ENCODE assay signal across 9 cellular contexts in genomic region chr11:44862546-44863101, GRCh38.
DNase-seq lines count a peak whose midpoint lies in the region; ATAC-seq and TF ChIP-seq lines count a peak whose summit lies in the region.
"Had no signal": no experiment of that assay in that cellular context is flagged by ENCODE, and none has a peak within 500 bp of the region (broad histone marks: within the 10 kb centered on the region; RNA-seq: fewer than 3 reads in every experiment).

No MANE protein-coding gene starts in this region.

- no peaks in the 10 kb centered on the region for H3K27me3 ChIP-seq in PC-3 (ENCODE audit: low read length)
- no peaks in the 10 kb centered on the region for H3K27me3 ChIP-seq in esophagus (ENCODE audit: control insufficient read depth in 1 of 2, insufficient read depth in 2 of 2, low read length in 2 of 2)

- ATAC-seq in PC-3: no peak
- peak; percentile 2 for ATAC-seq in stimulated activated naive CD8-positive, alpha-beta T cell treated with anti-CD3 and anti-CD28 coated beads, Interleukin-15, Interleukin-2, amounts not matched to agents 100 U/mL and 50 U/mL, for 24 hours

- H3K4me3 Mint-ChIP-seq in T-helper 1 cell treated with Interleukin-12 subunit alpha and Interleukin-12 subunit beta and Interleukin-4 antibody, amounts not matched to agents 30 μg/mL and 1 μg/mL, for 36 hours: peak overlapping the region; percentile 17

- TF ChIP-seq CTCF in PC-3 (conservative IDR thresholded peaks at IDR 0.05; ENCODE audit: low read depth, low read length): no peak

- intact Hi-C loops in PC-3 (cut with micrococcal nuclease): loop anchor here (1.0 kb wide), 1 partner anchor 10 kb away; no protein-coding TSS in a partner anchor

- no peaks in the 10 kb centered on the region for H3K9me2 ChIP-seq in PC-3 (replicated peaks; ENCODE audit: low read length)

- H3F3A ChIP-seq in PC-3 (ENCODE audit: low read length, unreplicated experiment): no peaks in the 10 kb centered on the region

- peaks cover 16% of the 10 kb centered on the region for H3K4me1 ChIP-seq in PC-3 (ENCODE audit: insufficient read depth, low read length)
- peaks cover 3% of the 10 kb centered on the region in 2 donors for H3K4me1 ChIP-seq in esophagus (ENCODE audit: control insufficient read depth in 2 of 2, insufficient read depth in 2 of 2, low read length in 1 of 2)

- H3K79me2 ChIP-seq in PC-3 (ENCODE audit: low read length): no peaks in the 10 kb centered on the region

- H3K9me3 ChIP-seq in PC-3 (ENCODE audit: low read length) (no peaks in the 10 kb centered on the region), esophagus (ENCODE audit: control insufficient read depth in 2 of 2, insufficient read depth in 1 of 2, low read depth in 1 of 2, low read length in 1 of 2) (no peaks in the 10 kb centered on the region)

- peaks cover 7% of the 10 kb centered on the region for H3K36me3 Mint-ChIP-seq in T-helper 1 cell treated with Interleukin-12 subunit alpha and Interleukin-12 subunit beta and Interleukin-4 antibody, amounts not matched to agents 30 μg/mL and 1 μg/mL, for 36 hours (ENCODE audit: low read depth)

- 78 to 79% methylated on average over 5 of the region's 5 CpGs for WGBS in esophagus, 2 donors

- CTCF ChIA-PET in PC-3 (lab: Charles Lee): interaction anchor here (0.6 to 1.0 kb wide), 3 partner anchors 49 to 240 kb away, joined by 3 to 8 read pairs (median 3); no protein-coding TSS in a partner anchor

- H3K9me3 Mint-ChIP-seq in T-helper 1 cell treated with Interleukin-12 subunit alpha and Interleukin-12 subunit beta and Interleukin-4 antibody, amounts not matched to agents 30 μg/mL and 1 μg/mL, for 36 hours: no peaks in the 10 kb centered on the region

- H2AFZ ChIP-seq in PC-3 (ENCODE audit: low read length): no peak overlapping the region

- peaks cover 72% of the 10 kb centered on the region for H3K27me3 Mint-ChIP-seq in T-helper 1 cell treated with Interleukin-12 subunit alpha and Interleukin-12 subunit beta and Interleukin-4 antibody, amounts not matched to agents 30 μg/mL and 1 μg/mL, for 36 hours (ENCODE audit: low read depth)

- H3K27ac ChIP-seq in PC-3 (ENCODE audit: low read length) (no peak overlapping the region), esophagus (ENCODE audit: low read depth in 2 of 2, low read length in 1 of 2) (peak overlapping the region; percentile 61 to 72)

- H4K20me1 ChIP-seq in PC-3 (ENCODE audit: low read length): no peaks in the 10 kb centered on the region

- H3K4me3 ChIP-seq in PC-3 (ENCODE audit: low read length) (no peak overlapping the region), esophagus (ENCODE audit: low read depth in 1 of 2, low read length in 2 of 2) (no peak overlapping the region)

- no TSS peak for BruUV-seq in PC-3 (replicated peaks; lab: Mats Ljungman, UMichigan)

- POLR2A ChIA-PET in PC-3 (lab: Charles Lee; ENCODE audit: unreplicated experiment): interaction anchor here (0.6 kb wide), 1 partner anchor 246 kb away, joined by 3 read pairs; no protein-coding TSS in a partner anchor

- peaks cover 26% of the 10 kb centered on the region for H3K4me1 Mint-ChIP-seq in T-helper 1 cell treated with Interleukin-12 subunit alpha and Interleukin-12 subunit beta and Interleukin-4 antibody, amounts not matched to agents 30 μg/mL and 1 μg/mL, for 36 hours (ENCODE audit: low read depth)

- DNase-seq in T-helper 1 cell (no peak), PC-3 (peak; percentile 22), dedifferentiated amniotic fluid mesenchymal stem cell (ENCODE audit: extremely low spot score) (no peak), GOT3 (lab: John Stamatoyannopoulos, UW) (no peak), UCSD-AML1 (lab: John Stamatoyannopoulos, UW; ENCODE audit: unreplicated experiment) (no peak)
- DNase-seq in stimulated activated naive CD8-positive, alpha-beta T cell treated with anti-CD3 and anti-CD28 coated beads, Interleukin-15, Interleukin-2, amounts not matched to agents 100 U/mL and 50 U/mL, for 24 hours: no peak
- DNase-seq: NCI-H526 treated with DMSO at 0.1 percent for 48 hours had no signal

- peak overlapping the region; percentile 54 for H3K4me2 ChIP-seq in PC-3 (ENCODE audit: low read length)

- H3K27ac Mint-ChIP-seq in T-helper 1 cell treated with Interleukin-12 subunit alpha and Interleukin-12 subunit beta and Interleukin-4 antibody, amounts not matched to agents 30 μg/mL and 1 μg/mL, for 36 hours: no peak overlapping the region

- no peak overlapping the region for H3K9ac ChIP-seq in PC-3 (ENCODE audit: low read length)

- H3K36me3 ChIP-seq in PC-3 (ENCODE audit: low read depth, low read length) (no peaks in the 10 kb centered on the region), esophagus (ENCODE audit: control insufficient read depth in 2 of 2, insufficient read depth in 2 of 2, low read length in 1 of 2) (no peaks in the 10 kb centered on the region)
